Comparison of ENCODE assay signal across 1 cellular context in the genomic region with DNA sequence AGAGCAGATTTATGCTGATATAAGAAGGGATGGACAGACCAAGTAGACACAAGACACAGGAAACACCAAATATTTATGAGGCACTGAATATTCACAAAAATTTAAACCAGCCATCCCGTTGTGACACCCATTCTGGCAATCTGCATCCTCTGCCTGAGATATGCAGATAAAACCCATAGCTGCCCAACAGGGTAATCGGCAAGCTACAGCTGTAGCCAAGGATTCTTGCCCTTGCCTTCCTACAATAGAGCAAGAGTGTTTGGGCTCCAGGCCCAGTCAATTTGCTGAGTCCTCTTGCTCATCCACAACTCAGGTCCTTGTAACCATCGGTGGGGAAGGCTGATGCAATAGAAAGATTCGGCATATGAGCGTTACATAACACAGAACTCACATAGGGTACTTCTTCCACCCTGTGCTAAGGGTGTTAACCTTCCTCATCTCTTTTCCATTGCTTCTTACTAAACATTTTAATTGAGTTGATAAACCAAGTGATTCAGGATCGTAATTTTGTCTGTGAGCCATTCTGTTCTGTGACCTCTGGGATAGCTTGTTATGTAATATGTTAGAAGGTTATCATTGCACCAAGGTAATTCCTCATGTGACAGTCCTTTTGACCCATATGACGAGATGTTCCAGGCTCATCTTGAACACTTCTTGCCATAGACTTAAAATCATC.
TF ChIP-seq lines count a peak whose summit lies in the region.

No MANE protein-coding gene starts in this region.

TF ChIP-seq in GM23338, 12 proteins besides CTCF, POLR2A, EP300 and RAD21:
- TF ChIP-seq JUNB (IDR thresholded peaks at IDR 0.05; ENCODE audit: unreplicated experiment) (no peak), ZNF462 (CRISPR knock-in tag; IDR thresholded peaks at IDR 0.05) (no peak), NANOG (IDR thresholded peaks at IDR 0.05; ENCODE audit: borderline replicate concordance) (no peak), EZH2 (IDR thresholded peaks at IDR 0.05; ENCODE audit: low read depth, unreplicated experiment) (no peak), POLR2AphosphoS5 (IDR thresholded peaks at IDR 0.05; ENCODE audit: low read depth) (no peak), ZNF331 (CRISPR knock-in tag; IDR thresholded peaks at IDR 0.05; ENCODE audit: low read depth) (no peak), STAT1 (IDR thresholded peaks at IDR 0.05; ENCODE audit: unreplicated experiment) (no peak)
- TF ChIP-seq, protein P1, sequence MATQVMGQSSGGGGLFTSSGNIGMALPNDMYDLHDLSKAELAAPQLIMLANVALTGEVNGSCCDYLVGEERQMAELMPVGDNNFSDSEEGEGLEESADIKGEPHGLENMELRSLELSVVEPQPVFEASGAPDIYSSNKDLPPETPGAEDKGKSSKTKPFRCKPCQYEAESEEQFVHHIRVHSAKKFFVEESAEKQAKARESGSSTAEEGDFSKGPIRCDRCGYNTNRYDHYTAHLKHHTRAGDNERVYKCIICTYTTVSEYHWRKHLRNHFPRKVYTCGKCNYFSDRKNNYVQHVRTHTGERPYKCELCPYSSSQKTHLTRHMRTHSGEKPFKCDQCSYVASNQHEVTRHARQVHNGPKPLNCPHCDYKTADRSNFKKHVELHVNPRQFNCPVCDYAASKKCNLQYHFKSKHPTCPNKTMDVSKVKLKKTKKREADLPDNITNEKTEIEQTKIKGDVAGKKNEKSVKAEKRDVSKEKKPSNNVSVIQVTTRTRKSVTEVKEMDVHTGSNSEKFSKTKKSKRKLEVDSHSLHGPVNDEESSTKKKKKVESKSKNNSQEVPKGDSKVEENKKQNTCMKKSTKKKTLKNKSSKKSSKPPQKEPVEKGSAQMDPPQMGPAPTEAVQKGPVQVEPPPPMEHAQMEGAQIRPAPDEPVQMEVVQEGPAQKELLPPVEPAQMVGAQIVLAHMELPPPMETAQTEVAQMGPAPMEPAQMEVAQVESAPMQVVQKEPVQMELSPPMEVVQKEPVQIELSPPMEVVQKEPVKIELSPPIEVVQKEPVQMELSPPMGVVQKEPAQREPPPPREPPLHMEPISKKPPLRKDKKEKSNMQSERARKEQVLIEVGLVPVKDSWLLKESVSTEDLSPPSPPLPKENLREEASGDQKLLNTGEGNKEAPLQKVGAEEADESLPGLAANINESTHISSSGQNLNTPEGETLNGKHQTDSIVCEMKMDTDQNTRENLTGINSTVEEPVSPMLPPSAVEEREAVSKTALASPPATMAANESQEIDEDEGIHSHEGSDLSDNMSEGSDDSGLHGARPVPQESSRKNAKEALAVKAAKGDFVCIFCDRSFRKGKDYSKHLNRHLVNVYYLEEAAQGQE (IDR thresholded peaks at IDR 0.05; ENCODE audit: unreplicated experiment) = no peak
- TF ChIP-seq, protein P2, sequence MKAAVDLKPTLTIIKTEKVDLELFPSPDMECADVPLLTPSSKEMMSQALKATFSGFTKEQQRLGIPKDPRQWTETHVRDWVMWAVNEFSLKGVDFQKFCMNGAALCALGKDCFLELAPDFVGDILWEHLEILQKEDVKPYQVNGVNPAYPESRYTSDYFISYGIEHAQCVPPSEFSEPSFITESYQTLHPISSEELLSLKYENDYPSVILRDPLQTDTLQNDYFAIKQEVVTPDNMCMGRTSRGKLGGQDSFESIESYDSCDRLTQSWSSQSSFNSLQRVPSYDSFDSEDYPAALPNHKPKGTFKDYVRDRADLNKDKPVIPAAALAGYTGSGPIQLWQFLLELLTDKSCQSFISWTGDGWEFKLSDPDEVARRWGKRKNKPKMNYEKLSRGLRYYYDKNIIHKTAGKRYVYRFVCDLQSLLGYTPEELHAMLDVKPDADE (IDR thresholded peaks at IDR 0.05) = no peak
